Comparison of ENCODE assay signal across 32 cellular contexts in genomic region chr4:62571494-62571893, GRCh38.
"Had no signal": no experiment of that assay in that cellular context is flagged by ENCODE, and none has a peak within 500 bp of the region (broad histone marks: within the 10 kb centered on the region; RNA-seq: fewer than 3 reads in every experiment).

No MANE protein-coding gene starts in this region.

- ATAC-seq: activated CD4-positive, CD25-positive, alpha-beta regulatory T cell treated with anti-CD3 and anti-CD28 coated beads, Interleukin-2, amount 50 U/mL, for 24 hours; activated CD8-positive, alpha-beta T cell treated with anti-CD3 and anti-CD28 coated beads for 36 hours; activated T-cell treated with anti-CD3 and anti-CD28 coated beads, Interleukin-2, amount 50 U/mL, for 4 hours; activated T-helper 17 cell treated with anti-CD3 and anti-CD28 coated beads, Interleukin-2, amount 50 U/mL, for 72 hours; gastroesophageal sphincter; T-helper 17 cell had no signal

- H3K4me1 Mint-ChIP-seq: activated B cell treated with CpG ODN at 0.5 μM for 24 hours; activated naive CD4-positive, alpha-beta T cell treated with anti-CD3 and anti-CD28 coated beads, Interleukin-2, amount 50 U/mL, for 24 hours; activated naive CD8-positive, alpha-beta T cell treated with anti-CD3 and anti-CD28 coated beads, Interleukin-2, amount 10 ng/mL, durations not matched to agents 7 days and 5 days; activated T-helper 17 cell treated with anti-CD3 and anti-CD28 coated beads, Interleukin-2, amount 50 U/mL, for 72 hours; brain; T-helper 17 cell had no signal

- H3K27ac Mint-ChIP-seq: activated B cell treated with CpG ODN at 0.5 μM for 24 hours; activated CD8-positive, alpha-beta T cell treated with anti-CD3 and anti-CD28 coated beads for 36 hours; activated naive CD4-positive, alpha-beta T cell treated with anti-CD3 and anti-CD28 coated beads, Interleukin-2, amount 50 U/mL, for 24 hours; activated naive CD8-positive, alpha-beta T cell treated with anti-CD3 and anti-CD28 coated beads, Interleukin-2, amount 10 ng/mL, durations not matched to agents 7 days and 5 days; activated T-helper 17 cell treated with anti-CD3 and anti-CD28 coated beads, Interleukin-2, amount 50 U/mL, for 72 hours; brain; T-helper 17 cell; T-helper 2 cell treated with Interferon-gamma antibody and Interleukin-4, amounts not matched to agents 5 μg/mL and 100 μg/mL, for 36 hours had no signal

- H3K4me3 Mint-ChIP-seq: activated B cell treated with CpG ODN at 0.5 μM for 24 hours; activated CD8-positive, alpha-beta T cell treated with anti-CD3 and anti-CD28 coated beads for 36 hours; activated naive CD4-positive, alpha-beta T cell treated with anti-CD3 and anti-CD28 coated beads, Interleukin-2, amount 50 U/mL, for 24 hours; activated naive CD8-positive, alpha-beta T cell treated with anti-CD3 and anti-CD28 coated beads, Interleukin-2, amount 10 ng/mL, durations not matched to agents 7 days and 5 days; activated T-cell treated with anti-CD3 and anti-CD28 coated beads, Interleukin-2, amount 50 U/mL, for 4 hours; activated T-helper 17 cell treated with anti-CD3 and anti-CD28 coated beads, Interleukin-2, amount 50 U/mL, for 72 hours; brain; T-helper 17 cell; T-helper 2 cell treated with Interferon-gamma antibody and Interleukin-4, amounts not matched to agents 5 μg/mL and 100 μg/mL, for 36 hours had no signal

- H3K9me3 ChIP-seq: ascending aorta, breast epithelium, colonic mucosa, esophagus squamous epithelium, gastroesophageal sphincter had no signal

- H3K4me1 ChIP-seq: ascending aorta, breast epithelium, colonic mucosa, esophagus squamous epithelium, gastroesophageal sphincter had no signal

- DNase-seq: activated B cell treated with CpG ODN at 0.5 μM for 24 hours; activated CD4-positive, alpha-beta T cell treated with anti-CD3 and anti-CD28 coated beads for 48 hours; activated CD4-positive, alpha-beta T cell treated with anti-CD3 and anti-CD28 coated beads, Interleukin-2, amount 50 U/mL, for 1 hour; activated CD4-positive, alpha-beta T cell treated with anti-CD3 and anti-CD28 coated beads, Interleukin-2, amount 50 U/mL, for 48 hours; activated CD8-positive, alpha-beta memory T cell treated with anti-CD3 and anti-CD28 coated beads for 24 hours; activated CD8-positive, alpha-beta T cell treated with anti-CD3 and anti-CD28 coated beads for 36 hours; activated effector memory CD4-positive, alpha-beta T cell treated with Interleukin-2 at 50 U/mL for 16 hours; activated gamma-delta T cell treated with Interleukin-2 at 50 U/mL for 16 hours; activated naive CD4-positive, alpha-beta T cell treated with Interleukin-2 at 50 U/mL for 16 hours; activated naive CD8-positive, alpha-beta T cell treated with anti-CD3 and anti-CD28 coated beads, Interleukin-2, amount 10 ng/mL, durations not matched to agents 7 days and 5 days; activated T-cell treated with anti-CD3 and anti-CD28 coated beads, Interleukin-2, amount 50 U/mL, for 4 hours; central memory CD4-positive, alpha-beta T cell; cerebellar nuclear complex; colonic mucosa; effector CD8-positive, alpha-beta T cell; esophagus squamous epithelium; foreskin melanocyte; SW 1271; T-helper 1 cell; T-helper 17 cell; T1000; WERI-Rb-1 had no signal

- H3K27ac ChIP-seq: ascending aorta, breast epithelium, cardiac muscle cell, colonic mucosa, epithelial cell of prostate, esophagus squamous epithelium, gastroesophageal sphincter, WERI-Rb-1 had no signal

- H3K27me3 Mint-ChIP-seq: activated B cell treated with CpG ODN at 0.5 μM for 24 hours; activated CD8-positive, alpha-beta T cell treated with anti-CD3 and anti-CD28 coated beads for 36 hours; activated naive CD4-positive, alpha-beta T cell treated with anti-CD3 and anti-CD28 coated beads, Interleukin-2, amount 50 U/mL, for 24 hours; activated naive CD8-positive, alpha-beta T cell treated with anti-CD3 and anti-CD28 coated beads, Interleukin-2, amount 10 ng/mL, durations not matched to agents 7 days and 5 days; activated T-helper 17 cell treated with anti-CD3 and anti-CD28 coated beads, Interleukin-2, amount 50 U/mL, for 72 hours; brain; T-helper 17 cell had no signal

- H3K36me3 ChIP-seq: ascending aorta, breast epithelium, cardiac muscle cell, colonic mucosa, esophagus squamous epithelium, gastroesophageal sphincter, WERI-Rb-1 had no signal

- H3K4me3 ChIP-seq: ascending aorta, breast epithelium, cardiac muscle cell, colonic mucosa, esophagus squamous epithelium, gastroesophageal sphincter had no signal

- H3K27me3 ChIP-seq: ascending aorta, breast epithelium, cardiac muscle cell, colonic mucosa, esophagus squamous epithelium, gastroesophageal sphincter had no signal

- H3K36me3 Mint-ChIP-seq: activated naive CD4-positive, alpha-beta T cell treated with anti-CD3 and anti-CD28 coated beads, Interleukin-2, amount 50 U/mL, for 24 hours; activated naive CD8-positive, alpha-beta T cell treated with anti-CD3 and anti-CD28 coated beads, Interleukin-2, amount 10 ng/mL, durations not matched to agents 7 days and 5 days; brain had no signal
